21 cellular contexts compared by ENCODE assay signal in genomic region chr12:51524386-51524901, GRCh38.
DNase-seq lines count a peak whose midpoint lies in the region; ATAC-seq, FAIRE-seq and TF ChIP-seq lines count a peak whose summit lies in the region.
"Had no signal": no experiment of that assay in that cellular context is flagged by ENCODE, and none has a peak within 500 bp of the region (broad histone marks: within the 10 kb centered on the region; RNA-seq: fewer than 3 reads in every experiment).

No MANE protein-coding gene starts in this region.

- H3K9me3 Mint-ChIP-seq in progenitor cell of endocrine pancreas (ENCODE audit: low read depth): no peaks in the 10 kb centered on the region
- H3K9me3 Mint-ChIP-seq: activated B cell treated with CpG ODN at 0.5 μM for 24 hours; activated naive CD4-positive, alpha-beta T cell treated with anti-CD3 and anti-CD28 coated beads, Interleukin-2, amount 50 U/mL, for 24 hours; CD8-positive, alpha-beta memory T cell; neural progenitor cell had no signal

- H3K9ac ChIP-seq in K562 (ENCODE audit: insufficient read depth in 1 of 2, low read depth in 2 of 2, low read length in 2 of 2): peak overlapping the region in 1 of 2 experiments; percentile 10; a peak in 1 of 4 replicates
- H3K9ac ChIP-seq: neural progenitor cell had no signal

- H3K4me2 ChIP-seq in K562 (ENCODE audit: insufficient read depth, low read length): no peak overlapping the region
- H3K4me2 ChIP-seq: neural progenitor cell had no signal

- H3K27me3 ChIP-seq in K562 (ENCODE audit: control insufficient read depth in 2 of 2, insufficient read depth in 2 of 2, low read length in 2 of 2): peaks cover under 1 to 31% of the 10 kb centered on the region in 2 experiments; a peak in 4 of 5 replicates
- H3K27me3 ChIP-seq: neural progenitor cell had no signal

- CTCF ChIA-PET in K562 (lab: Yijun Ruan, JAX; ENCODE audit: low intra/inter-chr PET ratio): no interaction called here

- no peak overlapping the region for H3K4me3 ChIP-seq in K562
- H3K4me3 ChIP-seq: neural progenitor cell, prostate gland had no signal

- in situ Hi-C loops in K562 (cut with MboI): no loop called here

- H3K36me3 ChIP-seq in K562 (ENCODE audit: control insufficient read depth, insufficient read depth, low read length): no peaks in the 10 kb centered on the region
- H3K36me3 ChIP-seq: neural progenitor cell, prostate gland had no signal

- H3K36me3 Mint-ChIP-seq in progenitor cell of endocrine pancreas (ENCODE audit: insufficient read depth): no peaks in the 10 kb centered on the region
- H3K36me3 Mint-ChIP-seq: activated naive CD4-positive, alpha-beta T cell treated with anti-CD3 and anti-CD28 coated beads, Interleukin-2, amount 50 U/mL, for 24 hours; CD8-positive, alpha-beta memory T cell; neural progenitor cell had no signal

- intact Hi-C loops in K562 (cut with micrococcal nuclease): no loop called here

- H3K4me1 ChIP-seq in K562 (replicated peaks in 1 of 2; ENCODE audit: control insufficient read depth in 2 of 2, insufficient read depth in 2 of 2, low read length in 2 of 2): peaks cover 0 to 5% of the 10 kb centered on the region in 2 experiments; a peak in 3 of 5 replicates
- H3K4me1 ChIP-seq: neural progenitor cell, prostate gland had no signal

- TF ChIP-seq POLR2A in K562 (conservative IDR thresholded peaks at IDR 0.05): no peak

- BruUV-seq in K562 (replicated peaks; lab: Mats Ljungman, UMichigan): no TSS peak

- FAIRE-seq in K562 (lab: Jason Lieb, UNC): no peak
- FAIRE-seq: islet of Langerhans had no signal

- H2AFZ ChIP-seq in K562 (ENCODE audit: low read depth, low read length): no peak overlapping the region
- H2AFZ ChIP-seq: neural progenitor cell had no signal

- POLR2A ChIA-PET in K562 (lab: Yijun Ruan, JAX): interaction anchor here (1.1 kb wide), 1 partner anchor 12 kb away, joined by 4 read pairs; no protein-coding TSS in a partner anchor

- TF ChIP-seq CTCF in K562 (IDR thresholded peaks at IDR 0.05 in 2 of 3, conservative IDR thresholded peaks at IDR 0.05 in 1 of 3; ENCODE audit: insufficient read depth in 2 of 3, low read depth in 1 of 3, low read length in 3 of 3) (no peak), progenitor cell of endocrine pancreas (IDR thresholded peaks at IDR 0.05; ENCODE audit: unreplicated experiment) (no peak)

- no peak for TF ChIP-seq RAD21 in K562 (CRISPR knock-in tag; conservative IDR thresholded peaks at IDR 0.05 in 1 of 2, IDR thresholded peaks at IDR 0.05 in 1 of 2)

- peaks cover 22% of the 10 kb centered on the region for H3K4me1 Mint-ChIP-seq in progenitor cell of endocrine pancreas (ENCODE audit: low read depth)
- H3K4me1 Mint-ChIP-seq: activated B cell treated with CpG ODN at 0.5 μM for 24 hours; activated naive CD4-positive, alpha-beta T cell treated with anti-CD3 and anti-CD28 coated beads, Interleukin-2, amount 50 U/mL, for 24 hours; CD8-positive, alpha-beta memory T cell; neural progenitor cell had no signal

- H3K9me3 ChIP-seq in K562 (replicated peaks; ENCODE audit: control insufficient read depth, insufficient read depth, low read depth, low read length): no peaks in the 10 kb centered on the region
- H3K9me3 ChIP-seq: prostate gland had no signal

- ATAC-seq in K562: no peak

- H3K4me3 Mint-ChIP-seq in progenitor cell of endocrine pancreas (ENCODE audit: low read depth): no peak overlapping the region
- H3K4me3 Mint-ChIP-seq: activated B cell treated with CpG ODN at 0.5 μM for 24 hours; activated naive CD4-positive, alpha-beta T cell treated with anti-CD3 and anti-CD28 coated beads, Interleukin-2, amount 50 U/mL, for 24 hours; CD8-positive, alpha-beta memory T cell; neural progenitor cell had no signal

- H3K27ac ChIP-seq in K562 (ENCODE audit: extremely low read depth, low read depth, low read length): no peak overlapping the region
- H3K27ac ChIP-seq: HL-60, neural progenitor cell, prostate gland, RWPE1 had no signal

- peak overlapping the region; percentile 53 for H3K27ac Mint-ChIP-seq in progenitor cell of endocrine pancreas
- H3K27ac Mint-ChIP-seq: activated B cell treated with CpG ODN at 0.5 μM for 24 hours; activated naive CD4-positive, alpha-beta T cell treated with anti-CD3 and anti-CD28 coated beads, Interleukin-2, amount 50 U/mL, for 24 hours; CD8-positive, alpha-beta memory T cell; neural progenitor cell had no signal

- peaks cover 5% of the 10 kb centered on the region for H3K27me3 Mint-ChIP-seq in progenitor cell of endocrine pancreas
- H3K27me3 Mint-ChIP-seq: activated naive CD4-positive, alpha-beta T cell treated with anti-CD3 and anti-CD28 coated beads, Interleukin-2, amount 50 U/mL, for 24 hours had no signal

- H3K79me2 ChIP-seq in K562 (ENCODE audit: control insufficient read depth, insufficient read depth, low read length): no peaks in the 10 kb centered on the region

- no peaks in the 10 kb centered on the region for H3K9me1 ChIP-seq in K562 (ENCODE audit: control insufficient read depth, insufficient read depth, low read length)

- TF ChIP-seq EP300 in K562 (IDR thresholded peaks at IDR 0.05; ENCODE audit: low read length): no peak

- peak; percentile 25 for DNase-seq in NCI-H2171 treated with DMSO at 0.1 percent for 48 hours (lab: John Stamatoyannopoulos, UW)
- no peak for DNase-seq in NCI-H2171 (lab: John Stamatoyannopoulos, UW)
- peak; percentile 31 for DNase-seq in NCI-H2227 treated with DMSO at 0.1 percent for 48 hours (lab: John Stamatoyannopoulos, UW)
- DNase-seq in K562 (ENCODE audit: extremely low read depth in 1 of 4, low spot score in 3 of 4): no peak
- DNase-seq in progenitor cell of endocrine pancreas (ENCODE audit: low spot score, unreplicated experiment): no peak
- no peak for DNase-seq in globus pallidus (ENCODE audit: low spot score)
- DNase-seq in NCI-H128 (lab: John Stamatoyannopoulos, UW; ENCODE audit: unreplicated experiment): no peak
- DNase-seq in stimulated activated naive CD4-positive, alpha-beta T cell treated with Interleukin-2 at 50 U/mL for 16 hours (lab: John Stamatoyannopoulos, UW): no peak
- DNase-seq: activated B cell treated with CpG ODN at 0.5 μM for 24 hours; activated CD4-positive, alpha-beta T cell treated with anti-CD3 and anti-CD28 coated beads, Interleukin-2, amount 50 U/mL, for 4 hours; aorta; CD8-positive, alpha-beta memory T cell; Kasumi-1; NCI-H2107; NCI-H526 treated with DMSO at 0.1 percent for 48 hours had no signal

- H4K20me1 ChIP-seq in K562 (replicated peaks; ENCODE audit: control insufficient read depth, insufficient read depth, low read length): peaks cover 9% of the 10 kb centered on the region

- WGBS in K562 (ENCODE audit: insufficient coverage, low coverage, missing lambda C conversion rate): 2% methylated on average over 6 of the region's 6 CpGs

TF ChIP-seq in K562, 482 proteins besides CTCF, POLR2A, EP300 and RAD21:
- TF ChIP-seq SOX6 (IDR thresholded peaks at IDR 0.05) (peak; percentile 46; the same call in 1 of the 2 replicates), CREM (IDR thresholded peaks at IDR 0.05; ENCODE audit: low read depth) (no peak), TEAD4 (IDR thresholded peaks at IDR 0.05; ENCODE audit: low read length) (peak; percentile 20; the same call in 1 of the 2 replicates), TEAD4 (CRISPR knock-in tag; IDR thresholded peaks at IDR 0.05; ENCODE audit: borderline replicate concordance) (no peak)

Comparison
In these comparisons a context has a peak if more than half of its experiments do, and no peak if none do; other contexts are left out.
1. DNase-seq: peak in NCI-H2171 treated with DMSO at 0.1 percent for 48 hours (single experiment) and NCI-H2227 treated with DMSO at 0.1 percent for 48 hours (single experiment); none in NCI-H2171 (single experiment), K562 (0 of 4), progenitor cell of endocrine pancreas (single experiment), globus pallidus (single experiment), NCI-H128 (single experiment) and stimulated activated naive CD4-positive, alpha-beta T cell treated with Interleukin-2 at 50 U/mL for 16 hours (single experiment).